ENCODE assay signal across 11 cellular contexts in genomic region chr21:15057290-15057689, GRCh38. TPM values are rescaled to one million over a fixed set of nuclear protein-coding genes. Genes with fewer than 3 reads are reported as not detected.
DNase-seq lines count a peak whose midpoint lies in the region; FAIRE-seq and TF ChIP-seq lines count a peak whose summit lies in the region.
"Had no signal": no experiment of that assay in that cellular context is flagged by ENCODE, and none has a peak within 500 bp of the region (broad histone marks: within the 10 kb centered on the region; RNA-seq: fewer than 3 reads in every experiment).

No MANE protein-coding gene starts in this region.

- H3K9me2 ChIP-seq in GM23248 (ENCODE audit: insufficient read depth): no peaks in the 10 kb centered on the region
- no peaks in the 10 kb centered on the region for H3K9me2 ChIP-seq in OCI-LY7 (ENCODE audit: insufficient read depth, low read length)

- H3K27ac Mint-ChIP-seq in activated naive CD8-positive, alpha-beta T cell treated with anti-CD3 and anti-CD28 coated beads for 36 hours: peak overlapping the region; percentile 12
- H3K27ac Mint-ChIP-seq in mesothelial cell of epicardium: peak overlapping the region; percentile 55

- H3K27ac ChIP-seq in GM23248: peak overlapping the region; percentile 83; the same call in 1 of the 2 replicates
- H3K27ac ChIP-seq in OCI-LY7 (ENCODE audit: low read depth, low read length, poor library complexity, severe bottlenecking): no peak overlapping the region
- H3K27ac ChIP-seq: tibial artery had no signal

- H3K79me2 ChIP-seq in GM23248 (ENCODE audit: insufficient read depth): peaks cover 100% of the 10 kb centered on the region
- H3K79me2 ChIP-seq in OCI-LY7 (ENCODE audit: insufficient read depth, low read depth, low read length): no peaks in the 10 kb centered on the region

- in situ Hi-C loops in ACHN (cut with HindIII; ENCODE audit: low pct_ligation_motif_present, low pct_unique_long_range_greater_than_20kb, low sequenced_read_pairs) (no loop called here), GM23248 (cut with MboI) (no loop called here)

- H3K4me2 ChIP-seq in GM23248 (ENCODE audit: unreplicated experiment) (peak overlapping the region; percentile 96), OCI-LY7 (ENCODE audit: low read length) (no peak overlapping the region)

- peaks cover 90% of the 10 kb centered on the region for H3K4me1 Mint-ChIP-seq in activated naive CD8-positive, alpha-beta T cell treated with anti-CD3 and anti-CD28 coated beads for 36 hours
- peaks cover 86% of the 10 kb centered on the region for H3K4me1 Mint-ChIP-seq in mesothelial cell of epicardium

- no peak overlapping the region for H2AFZ ChIP-seq in GM23248
- H2AFZ ChIP-seq in OCI-LY7 (ENCODE audit: low read length): no peak overlapping the region

- no peak for TF ChIP-seq CTCF in mesothelial cell of epicardium (IDR thresholded peaks at IDR 0.05; ENCODE audit: unreplicated experiment)
- no peak for TF ChIP-seq CTCF in OCI-LY7 (conservative IDR thresholded peaks at IDR 0.05; ENCODE audit: low read length)

- FAIRE-seq in GM12892 (lab: Jason Lieb, UNC): no peak

- POLR2A ChIA-PET in OCI-LY7 (lab: Charles Lee): interaction anchor here (0.6 kb wide), 1 partner anchor 1187 kb away, joined by 3 read pairs; no protein-coding TSS in a partner anchor

- BruUV-seq in OCI-LY7 (replicated peaks; lab: Mats Ljungman, UMichigan): no TSS peak

- H3K36me3 Mint-ChIP-seq in activated naive CD8-positive, alpha-beta T cell treated with anti-CD3 and anti-CD28 coated beads for 36 hours: peaks cover 3% of the 10 kb centered on the region
- H3K36me3 Mint-ChIP-seq in mesothelial cell of epicardium: no peaks in the 10 kb centered on the region

- CTCF ChIA-PET in OCI-LY7 (lab: Charles Lee; ENCODE audit: unreplicated experiment): no interaction called here

- peaks cover 7% of the 10 kb centered on the region; the same call in 1 of the 2 replicates for H4K20me1 ChIP-seq in GM23248 (ENCODE audit: insufficient read depth)
- no peaks in the 10 kb centered on the region for H4K20me1 ChIP-seq in OCI-LY7 (ENCODE audit: insufficient read depth, low read length)

- H3K4me3 ChIP-seq in GM23248 (peak overlapping the region; percentile 96; the same call in 1 of the 2 replicates), MG63 (no peak overlapping the region), OCI-LY7 (ENCODE audit: low read depth, low read length, poor library complexity, severe bottlenecking) (no peak overlapping the region)
- H3K4me3 ChIP-seq: tibial artery had no signal

- no peaks in the 10 kb centered on the region for H3K9me3 ChIP-seq in GM23248 (ENCODE audit: low read depth)
- no peaks in the 10 kb centered on the region for H3K9me3 ChIP-seq in MG63
- H3K9me3 ChIP-seq in OCI-LY7 (ENCODE audit: low read length): no peaks in the 10 kb centered on the region
- H3K9me3 ChIP-seq: tibial artery had no signal

- H3K4me1 ChIP-seq in GM23248 (ENCODE audit: insufficient read depth): peaks cover 83% of the 10 kb centered on the region
- H3K4me1 ChIP-seq in OCI-LY7 (ENCODE audit: insufficient read depth, low read length, poor library complexity, severe bottlenecking): no peaks in the 10 kb centered on the region

- intact Hi-C loops in OCI-LY7 (cut with micrococcal nuclease; ENCODE audit: unreplicated experiment): no loop called here

- H3K4me3 Mint-ChIP-seq in activated naive CD8-positive, alpha-beta T cell treated with anti-CD3 and anti-CD28 coated beads for 36 hours: peak overlapping the region; percentile 53
- H3K4me3 Mint-ChIP-seq in mesothelial cell of epicardium: peak overlapping the region; percentile 1

- H3K27me3 Mint-ChIP-seq in activated naive CD8-positive, alpha-beta T cell treated with anti-CD3 and anti-CD28 coated beads for 36 hours: no peaks in the 10 kb centered on the region
- no peaks in the 10 kb centered on the region for H3K27me3 Mint-ChIP-seq in mesothelial cell of epicardium (ENCODE audit: low read depth)

- H3K36me3 ChIP-seq in GM23248 (ENCODE audit: low read depth) (no peaks in the 10 kb centered on the region), MG63 (no peaks in the 10 kb centered on the region), OCI-LY7 (ENCODE audit: insufficient read depth, low read length) (no peaks in the 10 kb centered on the region)
- H3K36me3 ChIP-seq: tibial artery had no signal

- H3K27me3 ChIP-seq in GM23248 (replicated peaks; ENCODE audit: insufficient read depth) (no peaks in the 10 kb centered on the region), MG63 (no peaks in the 10 kb centered on the region)
- H3K27me3 ChIP-seq: tibial artery had no signal

- H3K9me3 Mint-ChIP-seq in activated naive CD8-positive, alpha-beta T cell treated with anti-CD3 and anti-CD28 coated beads for 36 hours: no peaks in the 10 kb centered on the region
- no peaks in the 10 kb centered on the region for H3K9me3 Mint-ChIP-seq in mesothelial cell of epicardium

- peaks cover 45% of the 10 kb centered on the region for H3F3A ChIP-seq in GM23248 (ENCODE audit: insufficient read depth)

- WGBS in GM23248 (ENCODE audit: low coverage in 1 of 2, low lambda C conversion rate in 2 of 2, missing lambda C conversion rate in 2 of 2), 2 experiments: 75 to 79% methylated on average over 6 of the region's 6 CpGs

- TF ChIP-seq POLR2A in GM12892 (IDR thresholded peaks at IDR 0.05; ENCODE audit: low read depth, low read length): no peak

- peak; percentile 53 for DNase-seq in ACHN
- no peak for DNase-seq in GM23248
- no peak for DNase-seq in activated naive CD8-positive, alpha-beta T cell treated with anti-CD3 and anti-CD28 coated beads for 36 hours
- DNase-seq in mesothelial cell of epicardium (ENCODE audit: low spot score in 2 of 2, unreplicated experiment in 2 of 2): no peak
- DNase-seq in NCI-H1930 (lab: John Stamatoyannopoulos, UW): no peak
- DNase-seq in GM12892 (ENCODE audit: insufficient read length): no peak
- DNase-seq in MG63: no peak
- DNase-seq in OCI-LY7 (ENCODE audit: low spot score): no peak
- DNase-seq: NCI-H1436, SHP77 treated with DMSO at 0.1 percent for 48 hours, tibial artery had no signal

- no peak overlapping the region for H3K9ac ChIP-seq in GM23248

RNA-seq across cellular contexts. Expression of gene NRIP1, which starts 7.5 kb away (rescaled TPM):
- 31.2 and 31.9 TPM in 2 replicates for total RNA-seq in GM23248 (2014; rRNA removed; shearing (Covaris generic))
- polyA plus RNA-seq in GM23248 (2016; fragmentation: Nextera tagmentation; extraction: Ambion mirVana): 12.5 and 13.1 TPM in 2 replicates
- 10 to 100 TPM; 26.0 to 28.3 TPM for total RNA-seq in activated naive CD8-positive, alpha-beta T cell treated with anti-CD3 and anti-CD28 coated beads for 36 hours
- total RNA-seq in mesothelial cell of epicardium (86.4 to 104 TPM (median 92.8 TPM) in 3 replicates), OCI-LY7 (2022) (not detected in 2 replicates)
- polyA plus RNA-seq in GM12892 (2012; ENCODE audit: missing spikeins): 2.0 TPM
- total RNA-seq in MG63 (2014; rRNA removed; shearing (Covaris generic); ENCODE audit: low replicate concordance): 6.8 and 11.3 TPM in 2 replicates
- total RNA-seq in OCI-LY7 (2014; rRNA removed; shearing (Covaris generic)): not detected in 2 replicates
